In the genomic region with DNA sequence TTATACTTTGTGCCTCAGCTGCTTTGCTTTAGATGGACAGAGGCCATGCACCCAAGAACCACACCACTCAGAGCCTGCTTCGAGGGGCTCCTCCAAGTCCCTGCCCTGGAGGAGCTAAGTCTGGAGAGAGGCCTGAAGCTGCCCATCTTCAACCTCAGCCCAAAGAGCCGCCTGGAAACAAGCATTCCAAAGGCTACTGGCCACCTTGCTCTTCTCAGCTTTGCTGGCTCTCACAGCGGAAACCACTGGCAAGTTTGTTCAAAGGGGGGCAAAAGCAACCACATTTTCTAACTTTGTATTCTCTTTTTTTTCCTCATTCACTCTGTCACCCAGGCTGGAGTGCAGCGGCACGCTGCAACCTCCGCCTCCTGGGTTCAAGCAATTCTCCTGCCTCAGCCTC, we compare ENCODE assay signal across 23 cellular contexts. TPM values are rescaled to one million over a fixed set of nuclear protein-coding genes. Genes with fewer than 3 reads are reported as not detected.
DNase-seq lines count a peak whose midpoint lies in the region; ATAC-seq lines count a peak whose summit lies in the region.
"Had no signal": no experiment of that assay in that cellular context is flagged by ENCODE, and none has a peak within 500 bp of the region (broad histone marks: within the 10 kb centered on the region; RNA-seq: fewer than 3 reads in every experiment).

No MANE protein-coding gene starts in this region.

- POLR2A ChIA-PET in CD4-positive, alpha-beta memory T cell (lab: Charles Lee; ENCODE audit: partially characterized antibody) = interaction anchor here (0.8 kb wide), 1 partner anchor 122 kb away, joined by 5 read pairs; the partner anchor contains the start of gene DYRK1A
- POLR2A ChIA-PET in naive thymus-derived CD4-positive, alpha-beta T cell (lab: Charles Lee) = interaction anchor here (1.5 to 2.8 kb wide), 2 partner anchors 21 to 23 kb away, joined by 3 to 8 read pairs; partner anchors contain the start of gene VPS26C

- peaks cover 34% of the 10 kb centered on the region for H3K4me1 ChIP-seq in CD4-positive, alpha-beta memory T cell (ENCODE audit: insufficient read depth, low read length)
- H3K4me1 ChIP-seq in naive thymus-derived CD4-positive, alpha-beta T cell (ENCODE audit: control insufficient read depth in 2 of 2, insufficient read depth in 2 of 2, low read length in 2 of 2) = peaks cover 18 to 19% of the 10 kb centered on the region in 2 donors
- H3K4me1 ChIP-seq: uterus had no signal

- peak; percentile 52 for DNase-seq in activated CD4-positive, alpha-beta T cell treated with anti-CD3 and anti-CD28 coated beads, Interleukin-2, amount 10 ng/mL, durations not matched to agents 24 days and 14 days
- no peak for DNase-seq in activated CD4-positive, alpha-beta T cell treated with anti-CD3 and anti-CD28 coated beads, Interleukin-2, amount 50 U/mL, for 4 hours
- no peak for DNase-seq in CD4-positive, alpha-beta memory T cell
- DNase-seq in naive thymus-derived CD4-positive, alpha-beta T cell = no peak
- no peak for DNase-seq in NCI-H1048 (lab: John Stamatoyannopoulos, UW)
- DNase-seq in NCI-H748 treated with DMSO at 0.1 percent for 48 hours (lab: John Stamatoyannopoulos, UW) = no peak
- no peak for DNase-seq in NCI-H1105 (lab: John Stamatoyannopoulos, UW)
- DNase-seq: activated T-cell treated with anti-CD3 and anti-CD28 coated beads for 4 hours; AML-193; central memory CD4-positive, alpha-beta T cell; COR-L47; dermis blood vessel endothelial cell; DMS53; Karpas-422; left colon; NCI-H146; NCI-H446 treated with DMSO at 0.1 percent for 48 hours; occipital lobe; stimulated activated naive CD8-positive, alpha-beta T cell treated with anti-CD3 and anti-CD28 coated beads, Interleukin-15, Interleukin-2, amounts not matched to agents 100 U/mL and 50 U/mL, for 24 hours; uterus had no signal

- intact Hi-C loops in activated CD4-positive, alpha-beta T cell treated with anti-CD3 and anti-CD28 coated beads, Interleukin-2, amount 10 ng/mL, durations not matched to agents 24 days and 14 days (cut with micrococcal nuclease) = no loop called here
- intact Hi-C loops in CD4-positive, alpha-beta memory T cell (cut with micrococcal nuclease) = no loop called here
- intact Hi-C loops in naive thymus-derived CD4-positive, alpha-beta T cell (cut with micrococcal nuclease) = loop anchor here in 1 of 2 donors (2.0 kb wide), 2 partner anchors 23 kb away; partner anchors contain the start of gene VPS26C

- peaks cover 38% of the 10 kb centered on the region for H3K36me3 Mint-ChIP-seq in activated CD4-positive, alpha-beta T cell treated with anti-CD3 and anti-CD28 coated beads, Interleukin-2, amount 10 ng/mL, durations not matched to agents 24 days and 14 days (ENCODE audit: low read depth)
- H3K36me3 Mint-ChIP-seq in CD4-positive, alpha-beta memory T cell = peaks cover 12 to 19% of the 10 kb centered on the region in 2 donors
- H3K36me3 Mint-ChIP-seq in activated T-helper 17 cell treated with anti-CD3 and anti-CD28 coated beads, Interleukin-2, amount 50 U/mL, for 72 hours (ENCODE audit: low read depth) = peaks cover 28% of the 10 kb centered on the region
- peaks cover 2 to 40% (median 5%) of the 10 kb centered on the region in 5 donors for H3K36me3 Mint-ChIP-seq in naive thymus-derived CD4-positive, alpha-beta T cell

- no peaks in the 10 kb centered on the region for H3K27me3 Mint-ChIP-seq in activated CD4-positive, alpha-beta T cell treated with anti-CD3 and anti-CD28 coated beads, Interleukin-2, amount 10 ng/mL, durations not matched to agents 24 days and 14 days
- H3K27me3 Mint-ChIP-seq in CD4-positive, alpha-beta memory T cell = no peaks in the 10 kb centered on the region
- no peaks in the 10 kb centered on the region for H3K27me3 Mint-ChIP-seq in activated T-helper 17 cell treated with anti-CD3 and anti-CD28 coated beads, Interleukin-2, amount 50 U/mL, for 72 hours
- H3K27me3 Mint-ChIP-seq in naive thymus-derived CD4-positive, alpha-beta T cell = no peaks in the 10 kb centered on the region

- H3K27ac Mint-ChIP-seq in activated CD4-positive, alpha-beta T cell treated with anti-CD3 and anti-CD28 coated beads, Interleukin-2, amount 10 ng/mL, durations not matched to agents 24 days and 14 days = peak overlapping the region; percentile 85
- peak overlapping the region in 5 of 7 donors; percentile 55 to 83 (median 67) for H3K27ac Mint-ChIP-seq in CD4-positive, alpha-beta memory T cell
- peak overlapping the region; percentile 88 for H3K27ac Mint-ChIP-seq in activated T-helper 17 cell treated with anti-CD3 and anti-CD28 coated beads, Interleukin-2, amount 50 U/mL, for 72 hours
- peak overlapping the region in 8 of 9 donors; percentile 60 to 88 (median 80) for H3K27ac Mint-ChIP-seq in naive thymus-derived CD4-positive, alpha-beta T cell

- H3K4me3 ChIP-seq in CD4-positive, alpha-beta memory T cell (ENCODE audit: low read length in 2 of 2) = no peak overlapping the region
- no peak overlapping the region for H3K4me3 ChIP-seq in naive thymus-derived CD4-positive, alpha-beta T cell (ENCODE audit: low read length)
- H3K4me3 ChIP-seq: gastroesophageal sphincter, hepatocyte, uterus had no signal

- H3K36me3 ChIP-seq in CD4-positive, alpha-beta memory T cell (ENCODE audit: insufficient read depth, low read length) = peaks cover 15% of the 10 kb centered on the region
- H3K36me3 ChIP-seq in naive thymus-derived CD4-positive, alpha-beta T cell (ENCODE audit: control insufficient read depth in 2 of 3, insufficient read depth in 3 of 3, low read length in 3 of 3) = peaks cover 0 to 20% (median 0%) of the 10 kb centered on the region in 3 experiments
- H3K36me3 ChIP-seq: uterus had no signal

- CTCF ChIA-PET in CD4-positive, alpha-beta memory T cell (lab: Charles Lee; ENCODE audit: partially characterized antibody) = interaction anchor here (1.3 to 1.7 kb wide), 2 partner anchors 22 to 27 kb away, joined by 3 to 6 read pairs; partner anchors contain the start of gene VPS26C
- CTCF ChIA-PET in naive thymus-derived CD4-positive, alpha-beta T cell (lab: Charles Lee) = no interaction called here

- H3K27ac ChIP-seq in CD4-positive, alpha-beta memory T cell (ENCODE audit: low read depth, low read length) = no peak overlapping the region
- H3K27ac ChIP-seq in naive thymus-derived CD4-positive, alpha-beta T cell (ENCODE audit: low read depth, low read length) = no peak overlapping the region
- H3K27ac ChIP-seq: gastroesophageal sphincter, hepatocyte, uterus had no signal

- H3K9me3 Mint-ChIP-seq in activated CD4-positive, alpha-beta T cell treated with anti-CD3 and anti-CD28 coated beads, Interleukin-2, amount 10 ng/mL, durations not matched to agents 24 days and 14 days = no peaks in the 10 kb centered on the region
- H3K9me3 Mint-ChIP-seq in CD4-positive, alpha-beta memory T cell = no peaks in the 10 kb centered on the region
- H3K9me3 Mint-ChIP-seq in activated T-helper 17 cell treated with anti-CD3 and anti-CD28 coated beads, Interleukin-2, amount 50 U/mL, for 72 hours = no peaks in the 10 kb centered on the region
- peaks cover 0 to 3% (median 0%) of the 10 kb centered on the region in 11 donors for H3K9me3 Mint-ChIP-seq in naive thymus-derived CD4-positive, alpha-beta T cell

- peak overlapping the region; percentile 36 for H3K4me3 Mint-ChIP-seq in activated CD4-positive, alpha-beta T cell treated with anti-CD3 and anti-CD28 coated beads, Interleukin-2, amount 10 ng/mL, durations not matched to agents 24 days and 14 days
- peak overlapping the region in 4 of 8 donors; percentile 7 to 55 (median 24) for H3K4me3 Mint-ChIP-seq in CD4-positive, alpha-beta memory T cell
- H3K4me3 Mint-ChIP-seq in activated T-helper 17 cell treated with anti-CD3 and anti-CD28 coated beads, Interleukin-2, amount 50 U/mL, for 72 hours = peak overlapping the region; percentile 75
- peak overlapping the region in 3 of 10 donors; percentile 19 to 87 (median 76) for H3K4me3 Mint-ChIP-seq in naive thymus-derived CD4-positive, alpha-beta T cell

- no peaks in the 10 kb centered on the region for H3K9me3 ChIP-seq in CD4-positive, alpha-beta memory T cell (ENCODE audit: control insufficient read depth in 1 of 2, low read length in 2 of 2)
- no peaks in the 10 kb centered on the region for H3K9me3 ChIP-seq in naive thymus-derived CD4-positive, alpha-beta T cell (ENCODE audit: control insufficient read depth in 2 of 3, low read length in 3 of 3)
- H3K9me3 ChIP-seq: gastroesophageal sphincter, uterus had no signal

- ATAC-seq in activated T-helper 17 cell treated with anti-CD3 and anti-CD28 coated beads, Interleukin-2, amount 50 U/mL, for 72 hours (replicated peaks) = no peak
- no peak for ATAC-seq in naive thymus-derived CD4-positive, alpha-beta T cell
- ATAC-seq: gastroesophageal sphincter; left colon; stimulated activated naive CD8-positive, alpha-beta T cell treated with anti-CD3 and anti-CD28 coated beads, Interleukin-15, Interleukin-2, amounts not matched to agents 100 U/mL and 50 U/mL, for 24 hours had no signal

- H3K4me1 Mint-ChIP-seq in activated CD4-positive, alpha-beta T cell treated with anti-CD3 and anti-CD28 coated beads, Interleukin-2, amount 10 ng/mL, durations not matched to agents 24 days and 14 days = peaks cover 61% of the 10 kb centered on the region
- peaks cover 49 to 73% (median 61%) of the 10 kb centered on the region in 4 donors for H3K4me1 Mint-ChIP-seq in CD4-positive, alpha-beta memory T cell
- H3K4me1 Mint-ChIP-seq in activated T-helper 17 cell treated with anti-CD3 and anti-CD28 coated beads, Interleukin-2, amount 50 U/mL, for 72 hours = peaks cover 45% of the 10 kb centered on the region
- peaks cover 50 to 78% (median 71%) of the 10 kb centered on the region in 7 donors for H3K4me1 Mint-ChIP-seq in naive thymus-derived CD4-positive, alpha-beta T cell

- no peaks in the 10 kb centered on the region for H3K27me3 ChIP-seq in CD4-positive, alpha-beta memory T cell (ENCODE audit: insufficient read depth, low read length)
- no peaks in the 10 kb centered on the region for H3K27me3 ChIP-seq in naive thymus-derived CD4-positive, alpha-beta T cell (ENCODE audit: control insufficient read depth in 2 of 2, insufficient read depth in 2 of 2, low read length in 2 of 2)
- H3K27me3 ChIP-seq: gastroesophageal sphincter, hepatocyte, uterus had no signal

RNA-seq across cellular contexts. Expression of gene VPS26C, which starts 23.2 kb away (rescaled TPM):
- total RNA-seq in activated CD4-positive, alpha-beta T cell treated with anti-CD3 and anti-CD28 coated beads, Interleukin-2, amount 10 ng/mL, durations not matched to agents 24 days and 14 days = 52.8 and 60.0 TPM in 2 replicates
- 10 to 100 TPM; 76.0 to 79.7 TPM for total RNA-seq in CD4-positive, alpha-beta memory T cell
- 100 to 1,000 TPM in 1 of 2 donors, 10 to 100 TPM in 1; 81.9 to 105 TPM for polyA plus RNA-seq in CD4-positive, alpha-beta memory T cell
- total RNA-seq in activated T-helper 17 cell treated with anti-CD3 and anti-CD28 coated beads, Interleukin-2, amount 50 U/mL, for 72 hours = 10 to 100 TPM; 72.1 to 78.5 TPM
- 10 to 100 TPM; 46.8 to 83.5 (median 77.7) TPM for total RNA-seq in naive thymus-derived CD4-positive, alpha-beta T cell
- 10 to 100 TPM; 60.1 to 78.5 TPM for polyA plus RNA-seq in naive thymus-derived CD4-positive, alpha-beta T cell
